19 cellular contexts compared by ENCODE assay signal in the genomic region with DNA sequence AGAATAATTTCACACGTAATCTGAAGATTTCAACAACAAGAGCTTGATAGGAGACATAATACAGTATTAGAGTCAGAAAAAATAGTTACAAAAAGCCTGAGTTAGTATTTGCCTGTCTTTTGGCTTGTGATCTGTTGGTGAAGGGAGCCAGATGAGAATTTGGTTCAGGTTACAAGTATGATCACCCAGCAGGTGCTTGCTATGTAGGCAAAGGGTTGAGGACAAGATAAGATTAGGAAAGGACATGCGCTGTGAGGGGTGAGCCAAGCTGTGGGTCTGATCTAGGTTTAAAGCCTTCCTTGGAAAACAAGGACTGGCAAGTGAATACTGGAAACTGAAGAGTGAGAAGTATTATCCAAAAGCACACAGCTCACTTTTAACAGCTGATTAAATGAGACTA. TPM values are rescaled to one million over a fixed set of nuclear protein-coding genes. Genes with fewer than 3 reads are reported as not detected.
DNase-seq lines count a peak whose midpoint lies in the region; ATAC-seq, FAIRE-seq and TF ChIP-seq lines count a peak whose summit lies in the region.
"Had no signal": no experiment of that assay in that cellular context is flagged by ENCODE, and none has a peak within 500 bp of the region (broad histone marks: within the 10 kb centered on the region; RNA-seq: fewer than 3 reads in every experiment).

No MANE protein-coding gene starts in this region.

- H3K27me3 ChIP-seq in left ventricle myocardium inferior (ENCODE audit: low read depth) (no peaks in the 10 kb centered on the region), pancreas (no peaks in the 10 kb centered on the region)

- FAIRE-seq in pancreas (lab: Jason Lieb, UNC) = no peak
- FAIRE-seq: D721Med, GM12892, H1 had no signal

- peak; percentile 18 to 39 (median 22) for ATAC-seq in pancreas
- no peak for ATAC-seq in GM21381 (IDR thresholded peaks at IDR 0.05; ENCODE audit: unreplicated experiment)
- ATAC-seq: Panc1 had no signal

- H3K4me3 ChIP-seq in left ventricle myocardium inferior (peak overlapping the region; percentile 62), pancreas (no peak overlapping the region)

- no peaks in the 10 kb centered on the region for H3K36me3 ChIP-seq in left ventricle myocardium inferior
- no peaks in the 10 kb centered on the region for H3K36me3 ChIP-seq in pancreas

- H3K4me1 Mint-ChIP-seq in endothelial cell (ENCODE audit: unreplicated experiment) = no peaks in the 10 kb centered on the region
- H3K4me1 Mint-ChIP-seq: B cell; CD4-positive, alpha-beta memory T cell had no signal

- H3K27ac ChIP-seq in C4-2B (peak overlapping the region; percentile 52; the same call in 1 of the 2 replicates), left ventricle myocardium inferior (replicated peaks) (peak overlapping the region; percentile 85), pancreas (no peak overlapping the region)

- H3K4me1 ChIP-seq in left ventricle myocardium inferior (peaks cover 86% of the 10 kb centered on the region), pancreas (peaks cover 23 to 46% (median 37%) of the 10 kb centered on the region in 3 donors)

- H3K27me3 Mint-ChIP-seq in endothelial cell (ENCODE audit: unreplicated experiment) = peaks cover 2% of the 10 kb centered on the region
- H3K27me3 Mint-ChIP-seq: B cell; CD4-positive, alpha-beta memory T cell had no signal

- no peaks in the 10 kb centered on the region for H3K36me3 Mint-ChIP-seq in endothelial cell (ENCODE audit: low read depth, unreplicated experiment)
- H3K36me3 Mint-ChIP-seq: CD4-positive, alpha-beta memory T cell had no signal

- H3K9me3 ChIP-seq in left ventricle myocardium inferior (replicated peaks) (no peaks in the 10 kb centered on the region), pancreas (no peaks in the 10 kb centered on the region)

- DNase-seq in NCI-H2029 (lab: John Stamatoyannopoulos, UW) = peak; percentile 71
- no peak for DNase-seq in left ventricle myocardium inferior
- DNase-seq in pancreas = no peak
- DNase-seq in endothelial cell (ENCODE audit: low spot score) = no peak
- no peak for DNase-seq in NCI-H82 treated with DMSO at 0.1 percent for 48 hours (lab: John Stamatoyannopoulos, UW; ENCODE audit: unreplicated experiment)
- DNase-seq: CD4-positive, alpha-beta memory T cell; DND-41; GDM1; Karpas-422; MM.1S; NCI-H446; SHP77 had no signal

- H3K9me3 Mint-ChIP-seq in endothelial cell (ENCODE audit: unreplicated experiment) = no peaks in the 10 kb centered on the region

- intact Hi-C loops in left ventricle myocardium inferior (cut with micrococcal nuclease) = no loop called here
- intact Hi-C loops in pancreas (cut with DNase I) = no loop called here

- WGBS in pancreas, 2 donors = 36 to 45% methylated on average over 2 of the region's 2 CpGs

- H3K27ac Mint-ChIP-seq in endothelial cell (ENCODE audit: unreplicated experiment) = no peak overlapping the region
- H3K27ac Mint-ChIP-seq: B cell; CD4-positive, alpha-beta memory T cell had no signal

- TF ChIP-seq CTCF in C4-2B (conservative IDR thresholded peaks at IDR 0.05) = no peak
- TF ChIP-seq CTCF in left ventricle myocardium inferior (IDR thresholded peaks at IDR 0.05; ENCODE audit: borderline replicate concordance) = no peak
- TF ChIP-seq CTCF in pancreas (IDR thresholded peaks at IDR 0.05) = no peak
- no peak for TF ChIP-seq CTCF in endothelial cell (IDR thresholded peaks at IDR 0.05; ENCODE audit: unreplicated experiment)

- H3K4me3 Mint-ChIP-seq in endothelial cell (ENCODE audit: unreplicated experiment) = no peak overlapping the region
- H3K4me3 Mint-ChIP-seq: B cell; CD4-positive, alpha-beta memory T cell had no signal

RNA-seq across cellular contexts. Expression of a gene that starts 28.7 kb away (rescaled TPM):
- 1,018 TPM for total RNA-seq in left ventricle myocardium inferior
- total RNA-seq in pancreas = 10 to 100 TPM in 5 of 6 donors, 1 to 10 TPM in 1; 9.8 to 18.7 (median 15.5) TPM
- 10 to 100 TPM; 15.2 to 25.0 TPM for polyA plus RNA-seq in pancreas
- total RNA-seq in endothelial cell (ENCODE audit: unreplicated experiment) = 3.8 TPM

Comparison
In these comparisons a context has a peak if more than half of its experiments do, and no peak if none do; other contexts are left out.
1. H3K27ac ChIP-seq: peak in C4-2B (single experiment) and left ventricle myocardium inferior (single experiment); none in pancreas (0 of 4).
2. RNA of a gene that starts 28.7 kb away (total RNA-seq): 1,018 TPM in left ventricle myocardium inferior (single experiment); 9.8 to 18.7 TPM in pancreas and 3.8 TPM in endothelial cell (single experiment); every median in the first group is over 10 times any median in the second.